Comparison of ENCODE assay signal across 29 cellular contexts in genomic region chr12:119685375-119685774, GRCh38. TPM values are rescaled to one million over a fixed set of nuclear protein-coding genes. Genes with fewer than 3 reads are reported as not detected.
A peak's percentile ranks its signal among the peaks of the same experiment; 100 is the strongest.
DNase-seq lines count a peak whose midpoint lies in the region; ATAC-seq and TF ChIP-seq lines count a peak whose summit lies in the region.
"Had no signal": no experiment of that assay in that cellular context is flagged by ENCODE, and none has a peak within 500 bp of the region (broad histone marks: within the 10 kb centered on the region; RNA-seq: fewer than 3 reads in every experiment).

No MANE protein-coding gene starts in this region.

- ATAC-seq in lower lobe of right lung (no peak), GM21619 (IDR thresholded peaks at IDR 0.05; ENCODE audit: unreplicated experiment) (no peak)
- ATAC-seq: activated T-helper 17 cell treated with anti-CD3 and anti-CD28 coated beads, Interleukin-2, amount 50 U/mL, for 72 hours; Right ventricle myocardium inferior had no signal

- DNase-seq in lower lobe of right lung (no peak), renal cortical epithelial cell (ENCODE audit: low read depth) (peak; percentile 59), NCI-H1048 (lab: John Stamatoyannopoulos, UW) (no peak), G401 (ENCODE audit: low spot score) (no peak)
- DNase-seq: activated CD4-positive, alpha-beta memory T cell treated with anti-CD3 and anti-CD28 coated beads, Interleukin-2, amount 10 ng/mL, durations not matched to agents 7 days and 5 days; activated CD8-positive, alpha-beta memory T cell treated with anti-CD3 and anti-CD28 coated beads, Interleukin-2, amount 50 U/mL, for 4 hours; activated naive CD4-positive, alpha-beta T cell treated with anti-CD3 and anti-CD28 coated beads, Interleukin-2, amount 50 U/mL, for 16 hours; anterior cingulate cortex; BE2C; CD8-positive, alpha-beta memory T cell; DMS 273 treated with DMSO at 0.1 percent for 48 hours; effector CD4-positive, alpha-beta T cell; HCEC 1CT; immature natural killer cell; Karpas-422; naive B cell; NCI-H1417 treated with DMSO at 0.1 percent for 48 hours; NCI-H2081; NCI-H2227 treated with DMSO at 0.1 percent for 48 hours; NCI-H526; retina; small intestine; stimulated activated naive CD4-positive, alpha-beta T cell treated with Interleukin-2 at 50 U/mL for 16 hours had no signal

- H3K4me3 ChIP-seq in duodenal mucosa (ENCODE audit: low read depth in 1 of 2, low read length in 2 of 2) (no peak overlapping the region), lower lobe of right lung (no peak overlapping the region)
- H3K4me3 ChIP-seq: vagina had no signal

- in situ Hi-C loops in G401 (cut with HindIII; ENCODE audit: low sequenced_read_pairs), result no loop called here

- H3K9me3 ChIP-seq in duodenal mucosa (ENCODE audit: control insufficient read depth in 1 of 2, low read length in 2 of 2) (no peaks in the 10 kb centered on the region), lower lobe of right lung (no peaks in the 10 kb centered on the region)
- H3K9me3 ChIP-seq: BE2C, vagina had no signal

- H3K27ac ChIP-seq in VCaP (peak overlapping the region; percentile 71), duodenal mucosa (ENCODE audit: low read depth, low read length) (peak overlapping the region; percentile 30), lower lobe of right lung (peak overlapping the region; percentile 7)
- H3K27ac ChIP-seq: vagina had no signal

- H3K36me3 ChIP-seq in duodenal mucosa (ENCODE audit: control insufficient read depth in 1 of 2, insufficient read depth in 2 of 2, low read length in 2 of 2) (peaks cover 14 to 16% of the 10 kb centered on the region in 2 donors), lower lobe of right lung (peaks cover 20% of the 10 kb centered on the region)

- intact Hi-C loops in lower lobe of right lung (cut with DNase I), result no loop called here

- H3K4me1 ChIP-seq in duodenal mucosa (ENCODE audit: control insufficient read depth in 1 of 2, insufficient read depth in 2 of 2, low read length in 2 of 2), result peaks cover 73 to 84% of the 10 kb centered on the region in 2 donors
- peaks cover 4% of the 10 kb centered on the region for H3K4me1 ChIP-seq in lower lobe of right lung
- H3K4me1 ChIP-seq: BE2C had no signal

- TF ChIP-seq CTCF in VCaP (conservative IDR thresholded peaks at IDR 0.05) (no peak), lower lobe of right lung (IDR thresholded peaks at IDR 0.05) (no peak)

- no peak overlapping the region for H3K9ac ChIP-seq in duodenal mucosa (ENCODE audit: low read depth in 1 of 2, low read length in 2 of 2)

- H3K27me3 ChIP-seq in duodenal mucosa (ENCODE audit: control insufficient read depth in 1 of 2, insufficient read depth in 2 of 2, low read length in 2 of 2), result no peaks in the 10 kb centered on the region
- H3K27me3 ChIP-seq in lower lobe of right lung (ENCODE audit: low read depth), result no peaks in the 10 kb centered on the region
- H3K27me3 ChIP-seq: BE2C, vagina had no signal

RNA-seq across cellular contexts. Expression of gene PRKAB1, which starts 17.4 kb away (rescaled TPM):
- 45.6 TPM for total RNA-seq in lower lobe of right lung
- 21.9 and 52.6 TPM in 2 replicates for total RNA-seq in renal cortical epithelial cell
- 13.6 and 20.3 TPM in 2 replicates for total RNA-seq in G401 (2014; rRNA removed; shearing (Covaris generic))

Comparison
In these comparisons a context has a peak if more than half of its experiments do, and no peak if none do; other contexts are left out.
1. H3K27ac ChIP-seq: peak in every context shown above with its lines; median percentile 71 in VCaP; 30 in duodenal mucosa; 7 in lower lobe of right lung.